In genomic region chr17:45366691-45367090, GRCh38 we compare ENCODE assay signal across 19 cellular contexts.
"Had no signal": no experiment of that assay in that cellular context is flagged by ENCODE, and none has a peak within 500 bp of the region (broad histone marks: within the 10 kb centered on the region; RNA-seq: fewer than 3 reads in every experiment).

No MANE protein-coding gene starts in this region.

- DNase-seq: activated CD4-positive, alpha-beta T cell treated with anti-CD3 and anti-CD28 coated beads, Interleukin-2, amount 10 ng/mL, durations not matched to agents 24 days and 14 days; activated CD4-positive, CD25-positive, alpha-beta regulatory T cell; activated CD8-positive, alpha-beta T cell treated with anti-CD3 and anti-CD28 coated beads for 36 hours; activated naive CD4-positive, alpha-beta T cell treated with anti-CD3 and anti-CD28 coated beads for 36 hours; activated T-cell treated with anti-CD3 and anti-CD28 coated beads, Interleukin-2, amount 50 U/mL, for 4 hours; brain microvascular endothelial cell; central memory CD4-positive, alpha-beta T cell; erythroblast; left ventricle myocardium superior; naive thymus-derived CD4-positive, alpha-beta T cell; pancreas; stimulated activated CD4-positive, alpha-beta T cell treated with anti-CD3 and anti-CD28 coated beads, Interleukin-12 subunit alpha, Interleukin-12 subunit beta, amount 100 ng/mL, for 4 hours; stimulated activated CD4-positive, alpha-beta T cell treated with anti-CD3 and anti-CD28 coated beads, Interleukin-1b, Interleukin-23, amount 100 ng/mL, for 48 hours; stimulated activated CD8-positive, alpha-beta memory T cell treated with anti-CD3 and anti-CD28 coated beads, Interleukin-4, amount 100 ng/mL, for 48 hours; stimulated activated naive CD8-positive, alpha-beta T cell treated with anti-CD3 and anti-CD28 coated beads, Interleukin-15, Interleukin-2, amounts not matched to agents 100 U/mL and 50 U/mL, for 24 hours; substantia nigra; T-cell had no signal

- H3K4me1 ChIP-seq: vagina had no signal

- ATAC-seq: activated CD8-positive, alpha-beta T cell treated with anti-CD3 and anti-CD28 coated beads for 36 hours; activated T-cell treated with anti-CD3 and anti-CD28 coated beads, Interleukin-2, amount 50 U/mL, for 4 hours; left ventricle myocardium superior; naive thymus-derived CD4-positive, alpha-beta T cell; pancreas; stimulated activated naive CD8-positive, alpha-beta T cell treated with anti-CD3 and anti-CD28 coated beads, Interleukin-15, Interleukin-2, amounts not matched to agents 100 U/mL and 50 U/mL, for 24 hours; T-cell had no signal

- H3K36me3 ChIP-seq: brain microvascular endothelial cell, pancreas, tibial nerve, vagina had no signal

- H3K4me3 ChIP-seq: pancreas, tibial nerve, vagina had no signal

- H3K27ac ChIP-seq: brain microvascular endothelial cell, pancreas, tibial nerve, vagina had no signal

- H3K9me3 ChIP-seq: pancreas, tibial nerve, vagina had no signal

- H3K27me3 ChIP-seq: brain microvascular endothelial cell, pancreas, tibial nerve, vagina had no signal
